Comparison of ENCODE assay signal across 1 cellular context in genomic region chr22:27913162-27913741, GRCh38.
TF ChIP-seq lines count a peak whose summit lies in the region.

No MANE protein-coding gene starts in this region.

TF ChIP-seq in SK-N-SH treated with all-trans-retinoic acid at 6 μM for 48 hours, 23 proteins besides CTCF, POLR2A, EP300 and RAD21 (continued from another document):
- peak; percentile 94 for TF ChIP-seq GLIS3 (CRISPR knock-in tag; IDR thresholded peaks at IDR 0.05)
- no peak for TF ChIP-seq RARB (CRISPR knock-in tag; IDR thresholded peaks at IDR 0.05)
- peak; percentile 100 for TF ChIP-seq TCF4 (CRISPR knock-in tag; IDR thresholded peaks at IDR 0.05; ENCODE audit: borderline replicate concordance)
- TF ChIP-seq OSR1 (CRISPR knock-in tag; IDR thresholded peaks at IDR 0.05), result no peak
- TF ChIP-seq PPARA (CRISPR knock-in tag; IDR thresholded peaks at IDR 0.05; ENCODE audit: borderline replicate concordance), result peak; percentile 26; the same call in 1 of the 2 replicates
- no peak for TF ChIP-seq TOX (CRISPR knock-in tag; IDR thresholded peaks at IDR 0.05; ENCODE audit: borderline replicate concordance)
- TF ChIP-seq POU6F1 (CRISPR knock-in tag; IDR thresholded peaks at IDR 0.05; ENCODE audit: borderline replicate concordance, low read depth), result 0 out of 2 replicates have a peak, but pooled peaks have one; percentile 49
- TF ChIP-seq, protein P1, sequence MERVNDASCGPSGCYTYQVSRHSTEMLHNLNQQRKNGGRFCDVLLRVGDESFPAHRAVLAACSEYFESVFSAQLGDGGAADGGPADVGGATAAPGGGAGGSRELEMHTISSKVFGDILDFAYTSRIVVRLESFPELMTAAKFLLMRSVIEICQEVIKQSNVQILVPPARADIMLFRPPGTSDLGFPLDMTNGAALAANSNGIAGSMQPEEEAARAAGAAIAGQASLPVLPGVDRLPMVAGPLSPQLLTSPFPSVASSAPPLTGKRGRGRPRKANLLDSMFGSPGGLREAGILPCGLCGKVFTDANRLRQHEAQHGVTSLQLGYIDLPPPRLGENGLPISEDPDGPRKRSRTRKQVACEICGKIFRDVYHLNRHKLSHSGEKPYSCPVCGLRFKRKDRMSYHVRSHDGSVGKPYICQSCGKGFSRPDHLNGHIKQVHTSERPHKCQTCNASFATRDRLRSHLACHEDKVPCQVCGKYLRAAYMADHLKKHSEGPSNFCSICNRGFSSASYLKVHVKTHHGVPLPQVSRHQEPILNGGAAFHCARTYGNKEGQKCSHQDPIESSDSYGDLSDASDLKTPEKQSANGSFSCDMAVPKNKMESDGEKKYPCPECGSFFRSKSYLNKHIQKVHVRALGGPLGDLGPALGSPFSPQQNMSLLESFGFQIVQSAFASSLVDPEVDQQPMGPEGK (CRISPR knock-in tag; IDR thresholded peaks at IDR 0.05; ENCODE audit: borderline replicate concordance), result no peak
- TF ChIP-seq ISL1 (CRISPR knock-in tag; IDR thresholded peaks at IDR 0.05), result peak; percentile 92
- TF ChIP-seq SNAI2 (CRISPR knock-in tag; IDR thresholded peaks at IDR 0.05), result no peak
- peak; percentile 37; the same call in 1 of the 2 replicates for TF ChIP-seq BACH2 (CRISPR knock-in tag; IDR thresholded peaks at IDR 0.05; ENCODE audit: borderline replicate concordance)
